ENCODE assay signal across 11 cellular contexts in genomic region chr2:229445501-229446294, GRCh38.
DNase-seq lines count a peak whose midpoint lies in the region; ATAC-seq and TF ChIP-seq lines count a peak whose summit lies in the region.
"Had no signal": no experiment of that assay in that cellular context is flagged by ENCODE, and none has a peak within 500 bp of the region (broad histone marks: within the 10 kb centered on the region; RNA-seq: fewer than 3 reads in every experiment).

No MANE protein-coding gene starts in this region.

- no peak for TF ChIP-seq CTCF in BJ (IDR thresholded peaks at IDR 0.05; ENCODE audit: insufficient read depth, low read depth, low read length)

- no peaks in the 10 kb centered on the region for H3K36me3 ChIP-seq in BJ (ENCODE audit: control insufficient read depth, insufficient read depth, low read length)

- H3K27me3 ChIP-seq in BJ (ENCODE audit: control insufficient read depth, insufficient read depth, low read length), result no peaks in the 10 kb centered on the region

- no peak overlapping the region for H3K4me3 ChIP-seq in BJ (ENCODE audit: low read depth, low read length)

- peaks cover 1 to 5% (median 2%) of the 10 kb centered on the region in 3 donors for H3K27me3 Mint-ChIP-seq in immature natural killer cell (ENCODE audit: low read depth in 3 of 3)
- peaks cover 3% of the 10 kb centered on the region for H3K27me3 Mint-ChIP-seq in activated naive CD8-positive, alpha-beta T cell treated with anti-CD3 and anti-CD28 coated beads for 36 hours
- H3K27me3 Mint-ChIP-seq: CD4-positive, CD25-positive, alpha-beta regulatory T cell had no signal

- peaks cover 0 to 2% (median 0%) of the 10 kb centered on the region in 6 donors for H3K9me3 Mint-ChIP-seq in immature natural killer cell
- H3K9me3 Mint-ChIP-seq in activated naive CD8-positive, alpha-beta T cell treated with anti-CD3 and anti-CD28 coated beads for 36 hours, result no peaks in the 10 kb centered on the region
- H3K9me3 Mint-ChIP-seq: activated naive CD4-positive, alpha-beta T cell treated with anti-CD3 and anti-CD28 coated beads, Interleukin-2, amount 50 U/mL, for 72 hours had no signal

- ATAC-seq in Right ventricle myocardium superior (ENCODE audit: poor library complexity) (peak; percentile 80), GM21619 (IDR thresholded peaks at IDR 0.05; ENCODE audit: unreplicated experiment) (no peak), GM19467 (IDR thresholded peaks at IDR 0.05; ENCODE audit: unreplicated experiment) (no peak)
- ATAC-seq: activated naive CD4-positive, alpha-beta T cell treated with anti-CD3 and anti-CD28 coated beads, Interleukin-2, amount 50 U/mL, for 72 hours had no signal

- H3K27ac Mint-ChIP-seq in immature natural killer cell, result no peak overlapping the region
- no peak overlapping the region for H3K27ac Mint-ChIP-seq in activated naive CD8-positive, alpha-beta T cell treated with anti-CD3 and anti-CD28 coated beads for 36 hours
- H3K27ac Mint-ChIP-seq: activated naive CD4-positive, alpha-beta T cell treated with anti-CD3 and anti-CD28 coated beads, Interleukin-2, amount 50 U/mL, for 72 hours; CD4-positive, CD25-positive, alpha-beta regulatory T cell had no signal

- DNase-seq in BJ (ENCODE audit: low read depth) (peak; percentile 0), amygdala (lab: John Stamatoyannopoulos, UW) (peak in 41 of 56 donors; percentile 2 to 72 (median 27)), Right ventricle myocardium superior (peak; percentile 55), putamen (ENCODE audit: low spot score) (peak; percentile 48), immature natural killer cell (no peak)
- no peak for DNase-seq in activated naive CD8-positive, alpha-beta T cell treated with anti-CD3 and anti-CD28 coated beads for 36 hours
- DNase-seq: CD4-positive, CD25-positive, alpha-beta regulatory T cell; kidney glomerular epithelial cell had no signal

- no peak overlapping the region for H3K4me3 Mint-ChIP-seq in immature natural killer cell
- no peak overlapping the region for H3K4me3 Mint-ChIP-seq in activated naive CD8-positive, alpha-beta T cell treated with anti-CD3 and anti-CD28 coated beads for 36 hours
- H3K4me3 Mint-ChIP-seq: CD4-positive, CD25-positive, alpha-beta regulatory T cell had no signal

- POLR2A ChIA-PET in BJ (lab: Charles Lee), result interaction anchor here (1.1 kb wide), 1 partner anchor 9 kb away, joined by 3 read pairs; no protein-coding TSS in a partner anchor

- CTCF ChIA-PET in BJ (lab: Yijun Ruan, JAX), result interaction anchor here (0.6 to 1.9 kb wide), 4 partner anchors 8 to 454 kb away, joined by 3 to 6 read pairs (median 4); no protein-coding TSS in a partner anchor

- no peaks in the 10 kb centered on the region for H3K4me1 Mint-ChIP-seq in immature natural killer cell
- H3K4me1 Mint-ChIP-seq in activated naive CD8-positive, alpha-beta T cell treated with anti-CD3 and anti-CD28 coated beads for 36 hours, result no peaks in the 10 kb centered on the region
- H3K4me1 Mint-ChIP-seq: CD4-positive, CD25-positive, alpha-beta regulatory T cell had no signal

- intact Hi-C loops in Right ventricle myocardium superior (cut with DNase I), result no loop called here

- H3K36me3 Mint-ChIP-seq in immature natural killer cell, result no peaks in the 10 kb centered on the region
- no peaks in the 10 kb centered on the region for H3K36me3 Mint-ChIP-seq in activated naive CD8-positive, alpha-beta T cell treated with anti-CD3 and anti-CD28 coated beads for 36 hours
- H3K36me3 Mint-ChIP-seq: activated naive CD4-positive, alpha-beta T cell treated with anti-CD3 and anti-CD28 coated beads, Interleukin-2, amount 50 U/mL, for 72 hours; CD4-positive, CD25-positive, alpha-beta regulatory T cell had no signal

Comparison
In these comparisons a context has a peak if more than half of its experiments do, and no peak if none do; other contexts are left out.
1. DNase-seq: peak in BJ (single experiment), amygdala (41 of 56), Right ventricle myocardium superior (single experiment) and putamen (single experiment); none in immature natural killer cell (0 of 3) and activated naive CD8-positive, alpha-beta T cell treated with anti-CD3 and anti-CD28 coated beads for 36 hours (single experiment).